In the genomic region with DNA sequence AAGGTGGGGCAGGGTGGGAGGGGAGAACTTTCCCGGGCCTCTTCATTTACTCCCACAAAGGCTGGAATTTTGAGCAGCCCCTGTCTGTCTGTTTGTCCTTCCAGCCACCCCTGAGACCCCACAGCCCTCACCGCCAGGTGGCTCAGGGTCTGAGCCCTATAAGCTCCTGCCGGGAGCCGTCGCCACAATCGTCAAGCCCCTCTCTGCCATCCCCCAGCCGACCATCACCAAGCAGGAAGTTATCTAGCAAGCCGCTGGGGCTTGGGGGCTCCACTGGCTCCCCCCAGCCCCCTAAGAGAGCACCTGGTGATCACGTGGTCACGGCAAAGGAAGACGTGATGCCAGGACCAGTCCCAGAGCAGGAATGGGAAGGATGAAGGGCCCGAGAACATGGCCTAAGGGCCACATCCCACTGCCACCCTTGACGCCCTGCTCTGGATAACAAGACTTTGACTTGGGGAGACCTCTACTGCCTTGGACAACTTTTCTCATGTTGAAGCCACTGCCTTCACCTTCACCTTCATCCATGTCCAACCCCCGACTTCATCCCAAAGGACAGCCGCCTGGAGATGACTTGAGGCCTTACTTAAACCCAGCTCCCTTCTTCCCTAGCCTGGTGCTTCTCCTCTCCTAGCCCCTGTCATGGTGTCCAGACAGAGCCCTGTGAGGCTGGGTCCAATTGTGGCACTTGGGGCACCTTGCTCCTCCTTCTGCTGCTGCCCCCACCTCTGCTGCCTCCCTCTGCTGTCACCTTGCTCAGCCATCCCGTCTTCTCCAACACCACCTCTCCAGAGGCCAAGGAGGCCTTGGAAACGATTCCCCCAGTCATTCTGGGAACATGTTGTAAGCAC, we compare ENCODE assay signal across 1 cellular context.
A peak's percentile ranks its signal among the peaks of the same experiment; 100 is the strongest.
TF ChIP-seq lines count a peak whose summit lies in the region.

No MANE protein-coding gene starts in this region.

TF ChIP-seq in HepG2, 621 proteins besides CTCF, POLR2A, EP300 and RAD21 (continues in another document):
- TF ChIP-seq ZNF746 (CRISPR knock-in tag; IDR thresholded peaks at IDR 0.05) (0 out of 2 replicates have a peak, but pooled peaks have one; percentile 2), POLR2AphosphoS5 (IDR thresholded peaks at IDR 0.05; ENCODE audit: low read depth, low read length) (peak; percentile 13; the same call in 1 of the 2 replicates), IRX3 (CRISPR knock-in tag; IDR thresholded peaks at IDR 0.05; ENCODE audit: borderline replicate concordance, low read depth) (0 out of 2 replicates have a peak, but pooled peaks have one; percentile 12), FLYWCH1 (CRISPR knock-in tag; IDR thresholded peaks at IDR 0.05) (0 out of 2 replicates have a peak, but pooled peaks have one; percentile 75), PTBP1 (IDR thresholded peaks at IDR 0.05; ENCODE audit: low read depth, low read length, poor library complexity, severe bottlenecking) (peak; percentile 85), ZNF83 (CRISPR knock-in tag; IDR thresholded peaks at IDR 0.05; ENCODE audit: borderline replicate concordance) (no peak), RFX1 (IDR thresholded peaks at IDR 0.05) (no peak), SALL2 (CRISPR knock-in tag; IDR thresholded peaks at IDR 0.05) (no peak), AGO1 (IDR thresholded peaks at IDR 0.05; ENCODE audit: low read depth, low read length, poor library complexity, severe bottlenecking) (peak; percentile 48), KLF15 (CRISPR knock-in tag; IDR thresholded peaks at IDR 0.05; ENCODE audit: borderline replicate concordance) (no peak), ATF7-NPFF (CRISPR knock-in tag; IDR thresholded peaks at IDR 0.05; ENCODE audit: low read depth) (peak; percentile 62; the same call in 1 of the 2 replicates), PAF1 (CRISPR knock-in tag; IDR thresholded peaks at IDR 0.05) (no peak), ZNF430 (CRISPR knock-in tag; IDR thresholded peaks at IDR 0.05) (0 out of 2 replicates have a peak, but pooled peaks have one; percentile 56), ZNF703 (CRISPR knock-in tag; IDR thresholded peaks at IDR 0.05; ENCODE audit: borderline replicate concordance) (0 out of 2 replicates have a peak, but pooled peaks have one; percentile 64), ZNF232 (CRISPR knock-in tag; IDR thresholded peaks at IDR 0.05; ENCODE audit: borderline replicate concordance) (peak; percentile 34; the same call in 1 of the 2 replicates), RBM39 (IDR thresholded peaks at IDR 0.05; ENCODE audit: low read depth, low read length, poor library complexity, severe bottlenecking) (peak; percentile 23), ZNF781 (CRISPR knock-in tag; IDR thresholded peaks at IDR 0.05; ENCODE audit: borderline replicate concordance, not compliant biosample characterization) (peak; percentile 18), AGO2 (optimal IDR thresholded peaks at IDR 0.05; ENCODE audit: low read depth, low read length) (peak; percentile 97), DNMT1 (CRISPR knock-in tag; IDR thresholded peaks at IDR 0.05) (0 out of 2 replicates have a peak, but pooled peaks have one; percentile 63), ZNF274 (CRISPR knock-in tag; IDR thresholded peaks at IDR 0.05) (0 out of 2 replicates have a peak, but pooled peaks have one; percentile 60), ZNF687 (CRISPR knock-in tag; IDR thresholded peaks at IDR 0.05) (peak; percentile 73), POLR2G (IDR thresholded peaks at IDR 0.05; ENCODE audit: low read depth, low read length) (0 out of 2 replicates have a peak, but pooled peaks have one; percentile 3), ARNT2 (CRISPR knock-in tag; IDR thresholded peaks at IDR 0.05; ENCODE audit: low read depth) (0 out of 2 replicates have a peak, but pooled peaks have one; percentile 24), AKAP8 (CRISPR knock-in tag; IDR thresholded peaks at IDR 0.05) (peak; percentile 80), MTA3 (CRISPR knock-in tag; IDR thresholded peaks at IDR 0.05) (no peak), ZKSCAN5 (CRISPR knock-in tag; IDR thresholded peaks at IDR 0.05) (0 out of 2 replicates have a peak, but pooled peaks have one; percentile 18), ZFP91 (CRISPR knock-in tag; IDR thresholded peaks at IDR 0.05; ENCODE audit: borderline replicate concordance) (peak; percentile 68), TAF15 (IDR thresholded peaks at IDR 0.05; ENCODE audit: low read depth, low read length, poor library complexity, severe bottlenecking) (peak; percentile 55), ZNF790 (CRISPR knock-in tag; IDR thresholded peaks at IDR 0.05; ENCODE audit: borderline replicate concordance) (0 out of 2 replicates have a peak, but pooled peaks have one; percentile 65), RBFOX2 (IDR thresholded peaks at IDR 0.05; ENCODE audit: low read depth, low read length) (peak; percentile 55; the same call in 1 of the 2 replicates), RBM22 (optimal IDR thresholded peaks at IDR 0.05; ENCODE audit: low read length) (peak; percentile 92), HES4 (CRISPR knock-in tag; IDR thresholded peaks at IDR 0.05; ENCODE audit: borderline replicate concordance) (0 out of 2 replicates have a peak, but pooled peaks have one; percentile 43), TMF1 (CRISPR knock-in tag; IDR thresholded peaks at IDR 0.05; ENCODE audit: low read depth) (peak; percentile 26; the same call in 1 of the 2 replicates), ZNF512 (CRISPR knock-in tag; IDR thresholded peaks at IDR 0.05) (no peak), ZNF350 (CRISPR knock-in tag; IDR thresholded peaks at IDR 0.05; ENCODE audit: borderline replicate concordance, low read depth) (0 out of 2 replicates have a peak, but pooled peaks have one; percentile 36), ZNF737 (CRISPR knock-in tag; IDR thresholded peaks at IDR 0.05; ENCODE audit: borderline replicate concordance) (0 out of 2 replicates have a peak, but pooled peaks have one; percentile 48), KMT2B (CRISPR knock-in tag; IDR thresholded peaks at IDR 0.05) (no peak), PCBP1 (IDR thresholded peaks at IDR 0.05; ENCODE audit: borderline replicate concordance, low read depth, low read length) (0 out of 2 replicates have a peak, but pooled peaks have one; percentile 50)
- TF ChIP-seq, protein P1, sequence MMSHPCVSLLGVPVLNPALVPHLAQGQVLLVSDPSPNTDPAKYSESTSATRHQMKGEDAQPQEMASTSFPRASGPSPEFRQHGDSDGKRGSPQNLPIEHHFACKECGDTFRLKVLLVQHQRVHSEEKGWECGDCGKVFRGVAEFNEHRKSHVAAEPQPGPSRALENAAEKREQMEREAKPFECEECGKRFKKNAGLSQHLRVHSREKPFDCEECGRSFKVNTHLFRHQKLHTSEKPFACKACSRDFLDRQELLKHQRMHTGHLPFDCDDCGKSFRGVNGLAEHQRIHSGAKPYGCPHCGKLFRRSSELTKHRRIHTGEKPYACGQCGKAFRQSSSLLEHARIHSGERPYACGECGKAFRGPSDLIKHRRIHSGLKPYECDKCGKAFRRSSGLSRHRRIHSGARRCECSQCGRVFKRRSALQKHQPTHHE (CRISPR knock-in tag; IDR thresholded peaks at IDR 0.05; ENCODE audit: borderline replicate concordance), result no peak
- TF ChIP-seq, protein P2, sequence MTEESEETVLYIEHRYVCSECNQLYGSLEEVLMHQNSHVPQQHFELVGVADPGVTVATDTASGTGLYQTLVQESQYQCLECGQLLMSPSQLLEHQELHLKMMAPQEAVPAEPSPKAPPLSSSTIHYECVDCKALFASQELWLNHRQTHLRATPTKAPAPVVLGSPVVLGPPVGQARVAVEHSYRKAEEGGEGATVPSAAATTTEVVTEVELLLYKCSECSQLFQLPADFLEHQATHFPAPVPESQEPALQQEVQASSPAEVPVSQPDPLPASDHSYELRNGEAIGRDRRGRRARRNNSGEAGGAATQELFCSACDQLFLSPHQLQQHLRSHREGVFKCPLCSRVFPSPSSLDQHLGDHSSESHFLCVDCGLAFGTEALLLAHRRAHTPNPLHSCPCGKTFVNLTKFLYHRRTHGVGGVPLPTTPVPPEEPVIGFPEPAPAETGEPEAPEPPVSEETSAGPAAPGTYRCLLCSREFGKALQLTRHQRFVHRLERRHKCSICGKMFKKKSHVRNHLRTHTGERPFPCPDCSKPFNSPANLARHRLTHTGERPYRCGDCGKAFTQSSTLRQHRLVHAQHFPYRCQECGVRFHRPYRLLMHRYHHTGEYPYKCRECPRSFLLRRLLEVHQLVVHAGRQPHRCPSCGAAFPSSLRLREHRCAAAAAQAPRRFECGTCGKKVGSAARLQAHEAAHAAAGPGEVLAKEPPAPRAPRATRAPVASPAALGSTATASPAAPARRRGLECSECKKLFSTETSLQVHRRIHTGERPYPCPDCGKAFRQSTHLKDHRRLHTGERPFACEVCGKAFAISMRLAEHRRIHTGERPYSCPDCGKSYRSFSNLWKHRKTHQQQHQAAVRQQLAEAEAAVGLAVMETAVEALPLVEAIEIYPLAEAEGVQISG (CRISPR knock-in tag; IDR thresholded peaks at IDR 0.05), result peak; percentile 1; the same call in 1 of the 2 replicates
- TF ChIP-seq, protein P3, sequence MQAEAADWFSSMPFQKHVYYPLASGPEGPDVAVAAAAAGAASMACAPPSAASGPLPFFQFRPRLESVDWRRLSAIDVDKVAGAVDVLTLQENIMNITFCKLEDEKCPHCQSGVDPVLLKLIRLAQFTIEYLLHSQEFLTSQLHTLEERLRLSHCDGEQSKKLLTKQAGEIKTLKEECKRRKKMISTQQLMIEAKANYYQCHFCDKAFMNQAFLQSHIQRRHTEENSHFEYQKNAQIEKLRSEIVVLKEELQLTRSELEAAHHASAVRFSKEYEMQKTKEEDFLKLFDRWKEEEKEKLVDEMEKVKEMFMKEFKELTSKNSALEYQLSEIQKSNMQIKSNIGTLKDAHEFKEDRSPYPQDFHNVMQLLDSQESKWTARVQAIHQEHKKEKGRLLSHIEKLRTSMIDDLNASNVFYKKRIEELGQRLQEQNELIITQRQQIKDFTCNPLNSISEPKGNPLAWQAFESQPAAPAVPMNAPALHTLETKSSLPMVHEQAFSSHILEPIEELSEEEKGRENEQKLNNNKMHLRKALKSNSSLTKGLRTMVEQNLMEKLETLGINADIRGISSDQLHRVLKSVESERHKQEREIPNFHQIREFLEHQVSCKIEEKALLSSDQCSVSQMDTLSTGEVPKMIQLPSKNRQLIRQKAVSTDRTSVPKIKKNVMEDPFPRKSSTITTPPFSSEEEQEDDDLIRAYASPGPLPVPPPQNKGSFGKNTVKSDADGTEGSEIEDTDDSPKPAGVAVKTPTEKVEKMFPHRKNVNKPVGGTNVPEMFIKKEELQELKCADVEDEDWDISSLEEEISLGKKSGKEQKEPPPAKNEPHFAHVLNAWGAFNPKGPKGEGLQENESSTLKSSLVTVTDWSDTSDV (CRISPR knock-in tag; IDR thresholded peaks at IDR 0.05), result no peak
